ENCODE assay signal across 11 cellular contexts in the genomic region with DNA sequence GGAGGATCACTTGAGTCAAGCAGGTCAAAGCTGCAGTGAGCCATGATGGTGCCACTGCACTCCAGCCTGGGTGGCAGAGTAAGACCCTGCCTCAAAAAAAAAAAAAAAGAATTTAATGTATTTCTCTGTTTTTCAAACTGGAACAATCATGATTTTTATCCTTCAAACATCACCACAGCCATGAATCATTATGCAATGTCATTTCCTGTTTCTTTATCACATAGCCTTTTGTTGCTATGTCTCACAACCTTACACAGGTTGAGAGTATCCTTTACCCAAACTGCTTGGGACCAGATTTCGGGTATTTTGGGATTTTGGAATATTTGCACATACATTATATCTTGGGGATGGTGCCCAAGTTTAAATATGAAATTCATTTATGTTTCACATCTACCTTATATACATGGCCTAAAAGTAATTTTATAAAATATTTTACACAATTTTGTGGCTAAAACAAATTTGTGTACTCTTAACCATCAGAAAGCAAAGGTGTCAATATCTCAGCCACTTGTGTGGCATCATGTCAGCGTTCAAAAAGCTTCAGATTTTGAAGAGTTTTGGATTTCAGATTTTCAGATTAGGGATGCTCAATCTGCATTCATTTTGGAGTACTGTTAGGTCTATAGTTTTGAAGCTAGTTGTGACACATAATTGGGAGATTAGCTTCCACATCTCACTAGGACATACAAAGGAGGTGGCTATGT. TPM values are rescaled to one million over a fixed set of nuclear protein-coding genes. Genes with fewer than 3 reads are reported as not detected.
DNase-seq lines count a peak whose midpoint lies in the region; ATAC-seq, FAIRE-seq and TF ChIP-seq lines count a peak whose summit lies in the region.
"Had no signal": no experiment of that assay in that cellular context is flagged by ENCODE, and none has a peak within 500 bp of the region (broad histone marks: within the 10 kb centered on the region; RNA-seq: fewer than 3 reads in every experiment).

No MANE protein-coding gene starts in this region.

- no peak overlapping the region for H4K12ac ChIP-seq in trophoblast cell (ENCODE audit: low read depth, low read length)

- peak; percentile 37 for DNase-seq in EL
- DNase-seq in activated B cell treated with CpG ODN at 0.5 μM for 24 hours, result no peak
- DNase-seq in HepG2 (ENCODE audit: low spot score), result no peak
- DNase-seq in trophoblast cell, result no peak
- no peak for DNase-seq in left cardiac atrium
- no peak for DNase-seq in pons (ENCODE audit: low spot score)
- DNase-seq in activated effector memory CD4-positive, alpha-beta T cell treated with Interleukin-2 at 50 U/mL for 16 hours, result no peak
- DNase-seq: substantia nigra had no signal

- no peak overlapping the region for H3K18ac ChIP-seq in trophoblast cell (ENCODE audit: low read length)

- no peak for FAIRE-seq in HepG2 (lab: Jason Lieb, UNC)

- no peak overlapping the region for H2BK120ac ChIP-seq in trophoblast cell (ENCODE audit: insufficient read depth, low read length, poor library complexity)

- intact Hi-C loops in activated B cell treated with CpG ODN at 0.5 μM for 24 hours (cut with micrococcal nuclease), result loop anchor here (1.0 to 10.0 kb wide), 2 partner anchors 8 to 290 kb away; partner anchors contain the start of gene NT5C3A
- intact Hi-C loops in HepG2 (cut with micrococcal nuclease; ENCODE audit: unreplicated experiment), result no loop called here
- intact Hi-C loops in left cardiac atrium (cut with DNase I), result no loop called here

- CTCF ChIA-PET in activated B cell treated with CpG ODN at 0.5 μM for 24 hours (lab: Charles Lee) (interaction anchor here (0.9 to 2.9 kb wide), 5 partner anchors 14 to 254 kb away, joined by 3 to 13 read pairs (median 4); no protein-coding TSS in a partner anchor), HepG2 (lab: Yijun Ruan, JAX; ENCODE audit: low intra/inter-chr PET ratio, low total read pairs) (no interaction called here)

- peaks cover 3% of the 10 kb centered on the region for H4K20me1 ChIP-seq in HepG2 (ENCODE audit: insufficient read depth, low read length)

- H3K36me3 ChIP-seq in HepG2 (replicated peaks in 1 of 2; ENCODE audit: control insufficient read depth in 1 of 2, insufficient read depth in 2 of 2, low read length in 2 of 2) (no peaks in the 10 kb centered on the region; a peak in 1 of 5 replicates), trophoblast cell (ENCODE audit: control insufficient read depth in 1 of 2, insufficient read depth in 2 of 2, low read length in 2 of 2) (peaks cover 0 to 2% of the 10 kb centered on the region in 2 experiments)

- H4K8ac ChIP-seq in trophoblast cell (ENCODE audit: low read depth, low read length), result no peak overlapping the region

- ATAC-seq in HG03432 (IDR thresholded peaks at IDR 0.05; ENCODE audit: unreplicated experiment) (peak; percentile 36), activated B cell treated with CpG ODN at 0.5 μM for 24 hours (ENCODE audit: low read depth) (peak; percentile 57), HepG2 (no peak), left cardiac atrium (no peak)

- WGBS in HepG2 (ENCODE audit: low lambda C conversion rate), result 99% methylated on average over 2 of the region's 2 CpGs
- no CpG with 5 or more reads among the region's 2 CpGs for WGBS in trophoblast cell (ENCODE audit: extremely low coverage, insufficient coverage, insufficient read length)

- peaks cover 75% of the 10 kb centered on the region for H3K4me1 Mint-ChIP-seq in activated B cell treated with CpG ODN at 0.5 μM for 24 hours

- H2AFZ ChIP-seq in HepG2 (ENCODE audit: low read length) (no peak overlapping the region), trophoblast cell (ENCODE audit: insufficient read depth, low read length, poor library complexity) (no peak overlapping the region)

- no peaks in the 10 kb centered on the region for H3K9me3 ChIP-seq in HepG2 (ENCODE audit: low read length)
- no peaks in the 10 kb centered on the region for H3K9me3 ChIP-seq in trophoblast cell (ENCODE audit: insufficient read depth, low read depth, low read length)

- H3K79me2 ChIP-seq in HepG2 (ENCODE audit: insufficient read depth, low read length), result peaks cover 92% of the 10 kb centered on the region
- H3K79me2 ChIP-seq in trophoblast cell (ENCODE audit: control insufficient read depth, insufficient read depth, low read length, poor library complexity), result no peaks in the 10 kb centered on the region

- no peaks in the 10 kb centered on the region for H3K79me1 ChIP-seq in trophoblast cell (ENCODE audit: low read length)

- H3K23ac ChIP-seq in trophoblast cell (ENCODE audit: low read length), result no peak overlapping the region

- no peak overlapping the region for H3K4me3 Mint-ChIP-seq in activated B cell treated with CpG ODN at 0.5 μM for 24 hours
- H3K4me3 Mint-ChIP-seq: memory B cell had no signal

- no peak for TF ChIP-seq RAD21 in HepG2 (CRISPR knock-in tag; IDR thresholded peaks at IDR 0.05)

- H3K27me3 Mint-ChIP-seq in activated B cell treated with CpG ODN at 0.5 μM for 24 hours, result no peaks in the 10 kb centered on the region
- H3K27me3 Mint-ChIP-seq: memory B cell had no signal

- TF ChIP-seq EP300 in HepG2 (IDR thresholded peaks at IDR 0.05; ENCODE audit: low read depth in 2 of 2, low read length in 2 of 2) (no peak), HepG2 (CRISPR knock-in tag; IDR thresholded peaks at IDR 0.05; ENCODE audit: borderline replicate concordance) (no peak)

- no peak overlapping the region for H2AK5ac ChIP-seq in trophoblast cell (ENCODE audit: low read length)

- H2BK5ac ChIP-seq in trophoblast cell (ENCODE audit: low read depth, low read length, poor library complexity), result no peak overlapping the region

- in situ Hi-C loops in HepG2 (cut with HindIII; ENCODE audit: extremely low pct_ligation_motif_present, low pct_unique_long_range_greater_than_20kb), result no loop called here

- H3K4ac ChIP-seq in trophoblast cell (ENCODE audit: low read depth, low read length), result no peak overlapping the region

- no peak overlapping the region for H3K4me3 ChIP-seq in HepG2 (replicated peaks in 1 of 3; ENCODE audit: insufficient read depth in 1 of 3, low read depth in 2 of 3, low read length in 3 of 3)
- no peak overlapping the region for H3K4me3 ChIP-seq in trophoblast cell (ENCODE audit: low read depth, low read length)
- H3K4me3 ChIP-seq: smooth muscle cell had no signal

- TF ChIP-seq POLR2A in HepG2 (IDR thresholded peaks at IDR 0.05; ENCODE audit: insufficient read depth in 1 of 2, low read depth in 2 of 2, low read length in 2 of 2), result no peak

- H3K9me3 Mint-ChIP-seq in activated B cell treated with CpG ODN at 0.5 μM for 24 hours, result no peaks in the 10 kb centered on the region
- H3K9me3 Mint-ChIP-seq: memory B cell had no signal

- POLR2A ChIA-PET in activated B cell treated with CpG ODN at 0.5 μM for 24 hours (lab: Charles Lee) (interaction anchor here (0.9 to 3.8 kb wide), 3 partner anchors 8 to 45 kb away, joined by 7 to 26 read pairs (median 7); partner anchors contain the start of gene NT5C3A), HepG2 (lab: Yijun Ruan, JAX) (no interaction called here)

- peaks cover 48% of the 10 kb centered on the region for H3K4me1 ChIP-seq in HepG2 (ENCODE audit: insufficient read depth, low read length)
- no peaks in the 10 kb centered on the region for H3K4me1 ChIP-seq in trophoblast cell (ENCODE audit: control insufficient read depth in 1 of 2, insufficient read depth in 2 of 2, low read length in 2 of 2)

- TF ChIP-seq CTCF in activated B cell treated with CpG ODN at 0.5 μM for 24 hours (IDR thresholded peaks at IDR 0.05), result no peak
- TF ChIP-seq CTCF in HepG2 (CRISPR knock-in tag; IDR thresholded peaks at IDR 0.05), result no peak

- peaks cover 20% of the 10 kb centered on the region for H3K36me3 Mint-ChIP-seq in activated B cell treated with CpG ODN at 0.5 μM for 24 hours (ENCODE audit: low read depth)

- H3K9ac ChIP-seq in HepG2 (ENCODE audit: insufficient read depth, low read depth, low read length), result no peak overlapping the region
- no peak overlapping the region for H3K9ac ChIP-seq in trophoblast cell (ENCODE audit: low read length)

- peak overlapping the region; percentile 59 for H3K27ac Mint-ChIP-seq in activated B cell treated with CpG ODN at 0.5 μM for 24 hours

- H2BK12ac ChIP-seq in trophoblast cell (ENCODE audit: low read length), result no peak overlapping the region

- no TSS peak for BruUV-seq in HepG2 (replicated peaks; lab: Mats Ljungman, UMichigan)

- H3K27ac ChIP-seq in HepG2 (ENCODE audit: extremely low read length, insufficient read depth, low read length) (no peak overlapping the region), trophoblast cell (ENCODE audit: low read depth, low read length) (no peak overlapping the region)

- no peak overlapping the region for H4K91ac ChIP-seq in trophoblast cell (ENCODE audit: low read depth, low read length)

- H3K4me2 ChIP-seq in HepG2 (ENCODE audit: low read depth, low read length) (no peak overlapping the region), trophoblast cell (ENCODE audit: low read length) (no peak overlapping the region)
- H3K4me2 ChIP-seq: smooth muscle cell had no signal

- H3K27me3 ChIP-seq in HepG2 (ENCODE audit: control insufficient read depth in 1 of 2, insufficient read depth in 2 of 2, low read length in 2 of 2) (no peaks in the 10 kb centered on the region), trophoblast cell (ENCODE audit: insufficient read depth, low read length) (no peaks in the 10 kb centered on the region)

- no peak overlapping the region for H3K14ac ChIP-seq in trophoblast cell (ENCODE audit: low read length)

RNA-seq across cellular contexts. Expression of gene NT5C3A, which starts 8.2 kb away (rescaled TPM):
- 37.1 and 40.7 TPM in 2 replicates for total RNA-seq in activated B cell treated with CpG ODN at 0.5 μM for 24 hours
- total RNA-seq in HepG2 (2016; rRNA removed; fragmentation: Illumina TruSeq; extraction: Trizol), result 22.8 and 34.0 TPM in 2 replicates
- total RNA-seq in HepG2 (2016; cell fraction: cytosol; rRNA removed; fragmentation: Illumina TruSeq; extraction: Trizol; ENCODE audit: low read depth), result 16.1 and 17.7 TPM in 2 replicates
- 20.7 and 28.8 TPM in 2 replicates for total RNA-seq in HepG2 (2016; cell fraction: insoluble cytoplasmic fraction; rRNA removed; fragmentation: Illumina TruSeq; extraction: Trizol)
- total RNA-seq in HepG2 (2016; cell fraction: membrane; rRNA removed; fragmentation: Illumina TruSeq; extraction: Trizol), result 18.3 and 19.0 TPM in 2 replicates
- 33.8 and 36.2 TPM in 2 replicates for total RNA-seq in HepG2 (2016; cell fraction: nucleus; rRNA removed; fragmentation: Illumina TruSeq; extraction: Trizol)
- 9.6 and 16.9 TPM in 2 replicates for polyA plus RNA-seq in HepG2 (2011; rRNA removed)
- 4.9 and 7.5 TPM in 2 replicates for polyA plus RNA-seq in HepG2 (2011; cell fraction: cytosol; rRNA removed)
- polyA plus RNA-seq in HepG2 (2011; cell fraction: nucleus; rRNA removed), result 3.7 and 5.4 TPM in 2 replicates
- 22.4 and 29.1 TPM in 2 replicates for polyA plus RNA-seq in HepG2 (2012)
- 6.0 and 6.1 TPM in 2 replicates for polyA plus RNA-seq in HepG2 (2016; cell fraction: cytosol; fragmentation: Illumina TruSeq; extraction: Trizol; ENCODE audit: low read depth)
- polyA plus RNA-seq in HepG2 (2016; cell fraction: insoluble cytoplasmic fraction; fragmentation: Illumina TruSeq; extraction: Trizol; ENCODE audit: low read depth), result 24.5 and 27.3 TPM in 2 replicates
- 13.7 and 13.9 TPM in 2 replicates for polyA plus RNA-seq in HepG2 (2016; cell fraction: membrane; fragmentation: Illumina TruSeq; extraction: Trizol; ENCODE audit: low read depth)
- polyA plus RNA-seq in HepG2 (2016; cell fraction: nucleus; fragmentation: Illumina TruSeq; extraction: Trizol; ENCODE audit: insufficient read depth, low read depth), result 42.4 and 45.3 TPM in 2 replicates
- polyA minus RNA-seq in HepG2 (2011; rRNA and poly(A)+ RNA removed; ENCODE audit: low replicate concordance), result 2.7 and 3.2 TPM in 2 replicates
- 5.7 and 7.7 TPM in 2 replicates for polyA minus RNA-seq in HepG2 (2011; cell fraction: cytosol; rRNA and poly(A)+ RNA removed)
- 28.3 and 30.0 TPM in 2 replicates for polyA minus RNA-seq in HepG2 (2011; cell fraction: nucleus; rRNA and poly(A)+ RNA removed)
- 16.5 and 17.2 TPM in 2 replicates for polyA plus RNA-seq in trophoblast cell (2013)
- total RNA-seq in left cardiac atrium, result 10 to 100 TPM; 20.1 to 21.2 TPM

RNA-seq across cellular contexts. Expression of gene RP9, which starts 54.8 kb away (rescaled TPM):
- total RNA-seq in activated B cell treated with CpG ODN at 0.5 μM for 24 hours (27.4 and 29.6 TPM in 2 replicates), HepG2 (2016; rRNA removed; fragmentation: Illumina TruSeq; extraction: Trizol) (14.2 and 15.1 TPM in 2 replicates), left cardiac atrium (10 to 100 TPM; 15.2 to 16.6 TPM)
- total RNA-seq in HepG2 (2016; cell fraction: cytosol; rRNA removed; fragmentation: Illumina TruSeq; extraction: Trizol; ENCODE audit: low read depth), result 16.3 and 18.5 TPM in 2 replicates
- 14.5 and 17.3 TPM in 2 replicates for total RNA-seq in HepG2 (2016; cell fraction: insoluble cytoplasmic fraction; rRNA removed; fragmentation: Illumina TruSeq; extraction: Trizol)
- 19.1 and 19.9 TPM in 2 replicates for total RNA-seq in HepG2 (2016; cell fraction: membrane; rRNA removed; fragmentation: Illumina TruSeq; extraction: Trizol)
- 11.1 and 12.8 TPM in 2 replicates for total RNA-seq in HepG2 (2016; cell fraction: nucleus; rRNA removed; fragmentation: Illumina TruSeq; extraction: Trizol)
- polyA plus RNA-seq in HepG2 (2011; rRNA removed), result 13.1 and 18.6 TPM in 2 replicates
- 11.4 and 12.2 TPM in 2 replicates for polyA plus RNA-seq in HepG2 (2011; cell fraction: cytosol; rRNA removed)
- 12.4 and 12.9 TPM in 2 replicates for polyA plus RNA-seq in HepG2 (2011; cell fraction: nucleus; rRNA removed)
- polyA plus RNA-seq in HepG2 (2012), result 13.8 and 14.7 TPM in 2 replicates
- polyA plus RNA-seq in HepG2 (2016; cell fraction: cytosol; fragmentation: Illumina TruSeq; extraction: Trizol; ENCODE audit: low read depth), result 17.6 and 18.4 TPM in 2 replicates
- polyA plus RNA-seq in HepG2 (2016; cell fraction: insoluble cytoplasmic fraction; fragmentation: Illumina TruSeq; extraction: Trizol; ENCODE audit: low read depth), result 20.5 and 21.8 TPM in 2 replicates
- polyA plus RNA-seq in HepG2 (2016; cell fraction: membrane; fragmentation: Illumina TruSeq; extraction: Trizol; ENCODE audit: low read depth), result 17.7 and 19.3 TPM in 2 replicates
- polyA plus RNA-seq in HepG2 (2016; cell fraction: nucleus; fragmentation: Illumina TruSeq; extraction: Trizol; ENCODE audit: insufficient read depth, low read depth), result 16.9 and 19.9 TPM in 2 replicates
- polyA minus RNA-seq in HepG2 (2011; rRNA and poly(A)+ RNA removed; ENCODE audit: low replicate concordance), result 8.1 and 14.2 TPM in 2 replicates
- 6.9 and 7.9 TPM in 2 replicates for polyA minus RNA-seq in HepG2 (2011; cell fraction: cytosol; rRNA and poly(A)+ RNA removed)
- polyA minus RNA-seq in HepG2 (2011; cell fraction: nucleus; rRNA and poly(A)+ RNA removed), result 16.7 and 23.4 TPM in 2 replicates
- polyA plus RNA-seq in trophoblast cell (2013), result 17.7 and 18.0 TPM in 2 replicates

Comparison
In these comparisons a context has a peak if more than half of its experiments do, and no peak if none do; other contexts are left out.
1. ATAC-seq: peak in HG03432 (single experiment) and activated B cell treated with CpG ODN at 0.5 μM for 24 hours (single experiment); none in HepG2 (single experiment) and left cardiac atrium (0 of 2).